Comparison of ENCODE assay signal across 8 cellular contexts in the genomic region with DNA sequence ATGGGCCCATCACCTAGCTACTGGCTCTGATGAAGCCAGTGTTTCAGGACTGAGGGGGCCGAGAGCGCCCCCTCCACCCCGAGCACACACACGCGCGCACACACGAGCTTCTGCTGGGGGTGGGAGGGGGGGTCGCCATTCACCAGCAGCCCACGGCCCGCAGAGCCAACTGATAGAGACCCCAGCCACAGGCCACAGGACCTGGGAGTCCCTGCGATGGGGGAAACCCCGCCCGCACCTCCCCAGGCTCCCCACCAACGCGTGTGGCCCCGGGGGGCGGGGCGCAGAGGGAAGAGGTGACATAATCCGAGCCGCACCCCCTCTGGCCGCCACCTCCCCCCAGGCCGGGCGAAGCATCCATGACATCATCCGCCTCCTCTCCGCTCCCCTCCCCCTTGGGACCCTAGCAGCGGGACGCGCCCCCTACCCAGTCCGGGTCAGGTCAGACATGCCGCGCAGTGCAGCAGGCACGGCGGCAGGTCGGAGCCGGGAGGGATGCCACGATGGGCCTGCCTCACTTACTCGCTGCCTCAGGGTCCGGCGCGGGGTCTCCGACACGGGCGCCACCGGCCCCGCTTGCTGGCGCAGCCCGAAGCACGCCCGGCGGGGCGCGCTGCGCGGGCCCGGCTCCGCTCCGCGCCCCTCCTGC. TPM values are rescaled to one million over a fixed set of nuclear protein-coding genes. Genes with fewer than 3 reads are reported as not detected.
DNase-seq lines count a peak whose midpoint lies in the region; ATAC-seq and TF ChIP-seq lines count a peak whose summit lies in the region.

A gene (minus strand): TSS at position 617 of the 649 bp plus-strand sequence. CDS start 6,386 bp downstream, outside the sequence.

- TF ChIP-seq CTCF in cardiac muscle cell (IDR thresholded peaks at IDR 0.05; ENCODE audit: low read depth, low read length) (no peak), progenitor cell of endocrine pancreas (IDR thresholded peaks at IDR 0.05; ENCODE audit: unreplicated experiment) (no peak), upper lobe of right lung (IDR thresholded peaks at IDR 0.05) (peak; percentile 7)

- intact Hi-C loops in upper lobe of right lung (cut with DNase I): no loop called here

- H3K4me3 Mint-ChIP-seq in activated naive CD4-positive, alpha-beta T cell treated with anti-CD3 and anti-CD28 coated beads, Interleukin-2, amount 10 ng/mL, durations not matched to agents 7 days and 5 days: peak within 1 kb of the TSS; percentile 86
- H3K4me3 Mint-ChIP-seq in progenitor cell of endocrine pancreas (ENCODE audit: low read depth): peak within 1 kb of the TSS; percentile 95

- peak within 1 kb of the TSS; percentile 81 for H3K27ac Mint-ChIP-seq in activated naive CD4-positive, alpha-beta T cell treated with anti-CD3 and anti-CD28 coated beads, Interleukin-2, amount 10 ng/mL, durations not matched to agents 7 days and 5 days
- H3K27ac Mint-ChIP-seq in progenitor cell of endocrine pancreas: peak within 1 kb of the TSS; percentile 99

- H3K36me3 ChIP-seq in SJSA1 (peaks cover 4% of the 10 kb centered on the region), cardiac muscle cell (no peaks in the 10 kb centered on the region), upper lobe of right lung (no peaks in the 10 kb centered on the region)

- peaks cover 7% of the 10 kb centered on the region for H3K27me3 ChIP-seq in SJSA1 (replicated peaks)
- H3K27me3 ChIP-seq in cardiac muscle cell: no peaks in the 10 kb centered on the region
- no peaks in the 10 kb centered on the region for H3K27me3 ChIP-seq in upper lobe of right lung

- ATAC-seq in GM21515 (IDR thresholded peaks at IDR 0.05; ENCODE audit: unreplicated experiment) (peak; percentile 51), upper lobe of right lung (peak; percentile 67)

- H3K36me3 Mint-ChIP-seq in activated naive CD4-positive, alpha-beta T cell treated with anti-CD3 and anti-CD28 coated beads, Interleukin-2, amount 10 ng/mL, durations not matched to agents 7 days and 5 days: peaks cover 1% of the 10 kb centered on the region
- no peaks in the 10 kb centered on the region for H3K36me3 Mint-ChIP-seq in progenitor cell of endocrine pancreas (ENCODE audit: insufficient read depth)

- H3K4me1 ChIP-seq in SJSA1 (replicated peaks): peaks cover 20% of the 10 kb centered on the region
- peaks cover 9% of the 10 kb centered on the region for H3K4me1 ChIP-seq in cardiac muscle cell (ENCODE audit: low read depth)
- peaks cover 6% of the 10 kb centered on the region for H3K4me1 ChIP-seq in upper lobe of right lung

- H3K4me3 ChIP-seq in SJSA1: peak within 1 kb of the TSS; percentile 94
- peak within 1 kb of the TSS; percentile 89 for H3K4me3 ChIP-seq in cardiac muscle cell
- H3K4me3 ChIP-seq in upper lobe of right lung: peak within 1 kb of the TSS; percentile 92

- peaks cover 85% of the 10 kb centered on the region for H3K27me3 Mint-ChIP-seq in activated naive CD4-positive, alpha-beta T cell treated with anti-CD3 and anti-CD28 coated beads, Interleukin-2, amount 10 ng/mL, durations not matched to agents 7 days and 5 days
- H3K27me3 Mint-ChIP-seq in progenitor cell of endocrine pancreas: no peaks in the 10 kb centered on the region

- CTCF ChIA-PET in activated naive CD4-positive, alpha-beta T cell treated with anti-CD3 and anti-CD28 coated beads, Interleukin-2, amount 10 ng/mL, durations not matched to agents 7 days and 5 days (lab: Charles Lee): interaction anchor here (1.4 kb wide), 1 partner anchor 10 kb away, joined by 5 read pairs; no protein-coding TSS in a partner anchor

- peaks cover 24% of the 10 kb centered on the region for H3K4me1 Mint-ChIP-seq in activated naive CD4-positive, alpha-beta T cell treated with anti-CD3 and anti-CD28 coated beads, Interleukin-2, amount 10 ng/mL, durations not matched to agents 7 days and 5 days
- peaks cover 43% of the 10 kb centered on the region for H3K4me1 Mint-ChIP-seq in progenitor cell of endocrine pancreas (ENCODE audit: low read depth)

- H3K27ac ChIP-seq in SJSA1 (peak within 1 kb of the TSS; percentile 75), cardiac muscle cell (peak within 1 kb of the TSS; percentile 71), upper lobe of right lung (peak within 1 kb of the TSS; percentile 85)

- no peaks in the 10 kb centered on the region for H3K9me3 Mint-ChIP-seq in activated naive CD4-positive, alpha-beta T cell treated with anti-CD3 and anti-CD28 coated beads, Interleukin-2, amount 10 ng/mL, durations not matched to agents 7 days and 5 days
- no peaks in the 10 kb centered on the region for H3K9me3 Mint-ChIP-seq in progenitor cell of endocrine pancreas (ENCODE audit: low read depth)

- DNase-seq in D341Med (ENCODE audit: low spot score) (peak; percentile 88), HuH-7.5 (ENCODE audit: low spot score) (peak; percentile 94), SJSA1 (ENCODE audit: low read depth in 1 of 2, low spot score in 2 of 2) (peak; percentile 75 to 83), cardiac muscle cell (ENCODE audit: low read depth in 1 of 2, low spot score in 1 of 2) (peak in 1 of 2 donors; percentile 57), progenitor cell of endocrine pancreas (ENCODE audit: low spot score, unreplicated experiment) (peak; percentile 76), upper lobe of right lung (peak; percentile 88)
- DNase-seq in activated naive CD4-positive, alpha-beta T cell treated with anti-CD3 and anti-CD28 coated beads, Interleukin-2, amount 10 ng/mL, durations not matched to agents 7 days and 5 days: peak; percentile 88

- H3K9me3 ChIP-seq in SJSA1 (replicated peaks): peaks cover 7% of the 10 kb centered on the region
- H3K9me3 ChIP-seq in cardiac muscle cell (ENCODE audit: low read depth): no peaks in the 10 kb centered on the region
- H3K9me3 ChIP-seq in upper lobe of right lung: no peaks in the 10 kb centered on the region

RNA-seq across cellular contexts. Expression of the gene that starts here (rescaled TPM):
- total RNA-seq in SJSA1 (2014; rRNA removed; shearing (Covaris generic)): 3.9 and 6.1 TPM in 2 replicates
- total RNA-seq in cardiac muscle cell (20.5 and 30.9 TPM in 2 replicates), progenitor cell of endocrine pancreas (47.8 and 48.7 TPM in 2 replicates), upper lobe of right lung (21.5 TPM)
- polyA plus RNA-seq in cardiac muscle cell: 14.5 and 15.7 TPM in 2 replicates
